In the genomic region with DNA sequence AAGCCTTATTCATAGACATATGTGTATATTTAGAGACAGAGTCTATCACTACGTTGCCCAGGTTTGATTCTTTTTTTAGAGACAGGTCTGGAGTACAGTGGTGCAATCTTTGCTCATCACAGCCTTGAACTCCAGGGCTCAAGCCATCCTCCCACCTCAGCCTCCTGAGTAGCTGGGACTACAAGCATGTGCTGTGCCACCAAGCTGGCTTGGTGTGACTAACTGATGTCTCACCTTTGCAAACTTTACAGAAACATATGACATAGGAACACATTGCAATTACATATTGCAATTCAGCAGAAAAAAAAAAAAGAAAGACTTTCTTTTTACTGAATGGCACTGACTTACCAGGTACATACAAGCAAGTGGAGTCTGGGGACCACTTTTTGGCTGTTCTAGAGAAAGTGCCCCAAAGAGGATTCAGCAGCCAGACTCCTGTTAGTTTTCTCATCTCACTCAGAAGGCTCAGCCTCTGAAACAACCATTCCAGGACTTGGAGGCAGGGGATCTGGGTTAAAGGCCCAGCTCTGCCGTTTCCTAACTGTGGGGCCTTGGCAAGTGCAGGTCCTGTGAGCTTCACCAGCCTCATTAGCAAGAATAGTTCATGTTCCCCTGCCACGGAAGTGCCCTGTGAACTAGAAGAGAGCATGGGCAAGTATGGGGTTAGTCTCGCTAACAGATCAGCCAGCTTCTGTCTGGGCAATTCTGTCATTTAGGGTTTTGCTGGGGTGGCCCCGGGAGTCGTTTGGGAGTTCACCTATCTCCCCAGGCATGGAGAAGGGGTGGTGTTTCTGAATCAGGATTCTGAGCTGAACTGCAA, we compare ENCODE assay signal across 9 cellular contexts. TPM values are rescaled to one million over a fixed set of nuclear protein-coding genes. Genes with fewer than 3 reads are reported as not detected.
A peak's percentile ranks its signal among the peaks of the same experiment; 100 is the strongest.
DNase-seq lines count a peak whose midpoint lies in the region; ATAC-seq and TF ChIP-seq lines count a peak whose summit lies in the region.
"Had no signal": no experiment of that assay in that cellular context is flagged by ENCODE, and none has a peak within 500 bp of the region (broad histone marks: within the 10 kb centered on the region; RNA-seq: fewer than 3 reads in every experiment).

No MANE protein-coding gene starts in this region.

- H3K4me1 ChIP-seq in ascending aorta (peaks cover 0 to 17% of the 10 kb centered on the region in 2 donors), mesendoderm (ENCODE audit: control insufficient read depth, low read depth, low read length) (peaks cover 5% of the 10 kb centered on the region), uterus (no peaks in the 10 kb centered on the region)

- peak overlapping the region; percentile 54 for H3K18ac ChIP-seq in mesendoderm (ENCODE audit: low read length)

- H3K27me3 ChIP-seq in ascending aorta (no peaks in the 10 kb centered on the region), mesendoderm (ENCODE audit: insufficient read depth, low read length, poor library complexity) (no peaks in the 10 kb centered on the region), uterus (no peaks in the 10 kb centered on the region)

- H3K4ac ChIP-seq in mesendoderm (ENCODE audit: low read depth, low read length): peak overlapping the region; percentile 29

- no peaks in the 10 kb centered on the region for H3K79me2 ChIP-seq in mesendoderm (ENCODE audit: control insufficient read depth, insufficient read depth, low read length)

- peak overlapping the region; percentile 38 to 64 for H3K4me3 ChIP-seq in ascending aorta
- no peak overlapping the region for H3K4me3 ChIP-seq in mesendoderm (ENCODE audit: low read length)
- peak overlapping the region in 1 of 2 donors; percentile 39 for H3K4me3 ChIP-seq in uterus

- intact Hi-C loops in Right ventricle myocardium superior (cut with DNase I) (loop anchor here (5.0 kb wide), 1 partner anchor 351 kb away; the partner anchor contains the start of gene NDUFA6), Right ventricle myocardium inferior (cut with DNase I) (loop anchor here (5.0 kb wide), 1 partner anchor 171 kb away; the partner anchor contains the start of gene TCF20), ascending aorta (cut with DNase I) (loop anchor here (2.0 to 5.0 kb wide), 2 partner anchors 109 to 353 kb away; partner anchors contain the start of genes NDUFA6 and SERHL2), uterus (cut with DNase I; ENCODE audit: low total_unique reads) (no loop called here)

- peak overlapping the region; percentile 4 for H3K9ac ChIP-seq in mesendoderm (ENCODE audit: low read length)

- H2BK15ac ChIP-seq in mesendoderm (replicated peaks; ENCODE audit: low read depth): no peak overlapping the region

- H3K36me3 ChIP-seq in ascending aorta: no peaks in the 10 kb centered on the region
- no peaks in the 10 kb centered on the region for H3K36me3 ChIP-seq in mesendoderm (ENCODE audit: control insufficient read depth, insufficient read depth, low read length)
- H3K36me3 ChIP-seq in uterus: no peaks in the 10 kb centered on the region

- H3K56ac ChIP-seq in mesendoderm (ENCODE audit: low read length): peak overlapping the region; percentile 28

- DNase-seq in Right ventricle myocardium superior (no peak), Right ventricle myocardium inferior (ENCODE audit: missing footprints) (no peak), ascending aorta (ENCODE audit: low spot score in 2 of 2) (no peak), mesendoderm (no peak), uterus (no peak), 8988T (no peak)

- TF ChIP-seq CTCF in ascending aorta (IDR thresholded peaks at IDR 0.05) (no peak), uterus (IDR thresholded peaks at IDR 0.05) (no peak)

- H4K5ac ChIP-seq in mesendoderm (ENCODE audit: low read length): peak overlapping the region; percentile 28

- H2BK5ac ChIP-seq in mesendoderm (ENCODE audit: low read length): no peak overlapping the region

- no peaks in the 10 kb centered on the region for H3K79me1 ChIP-seq in mesendoderm (ENCODE audit: low read length)

- H3K4me2 ChIP-seq in mesendoderm (ENCODE audit: low read length): no peak overlapping the region

- H2BK120ac ChIP-seq in mesendoderm (ENCODE audit: low read depth, low read length): no peak overlapping the region

- H3K23ac ChIP-seq in mesendoderm (ENCODE audit: low read length): no peak overlapping the region

- no CpG with 5 or more reads among the region's 6 CpGs for WGBS in mesendoderm (ENCODE audit: extremely low coverage, insufficient coverage, low lambda C conversion rate)

- H2AK5ac ChIP-seq in mesendoderm (ENCODE audit: low read length): no peak overlapping the region

- no peak overlapping the region for H4K8ac ChIP-seq in mesendoderm (ENCODE audit: low read depth, low read length)

- ATAC-seq in Right ventricle myocardium superior (ENCODE audit: poor library complexity) (peak; percentile 4), Right ventricle myocardium inferior (no peak), GM21717 (IDR thresholded peaks at IDR 0.05; ENCODE audit: unreplicated experiment) (no peak), HG02870 (IDR thresholded peaks at IDR 0.05; ENCODE audit: unreplicated experiment) (no peak)

- H3K27ac ChIP-seq in ascending aorta: peak overlapping the region; percentile 81 to 82
- no peak overlapping the region for H3K27ac ChIP-seq in mesendoderm (ENCODE audit: low read depth, low read length)
- peak overlapping the region; percentile 83 to 86 for H3K27ac ChIP-seq in uterus

- no peaks in the 10 kb centered on the region for H3K9me3 ChIP-seq in ascending aorta
- no peaks in the 10 kb centered on the region for H3K9me3 ChIP-seq in uterus

- TF ChIP-seq POLR2A in uterus (IDR thresholded peaks at IDR 0.05): no peak

RNA-seq across cellular contexts. Expression of gene NFAM1, which starts 11.2 kb away (rescaled TPM):
- total RNA-seq in Right ventricle myocardium superior (1.9 TPM), Right ventricle myocardium inferior (2.9 TPM), ascending aorta (1.5 TPM), uterus (1 to 10 TPM in 1 of 4 donors, under 1 TPM in 2, not detected in 1; 0.26 to 1.1 (median 0.64) TPM)
- polyA plus RNA-seq in mesendoderm (2013, experiment 1 of 2): 0.17 TPM
- polyA plus RNA-seq in mesendoderm (2013, experiment 2 of 2): 0.13 TPM
- total RNA-seq: lung microvascular endothelial cell had no signal
